Comparison of ENCODE assay signal across 28 cellular contexts in genomic region chr6:162195441-162195840, GRCh38.
"Had no signal": no experiment of that assay in that cellular context is flagged by ENCODE, and none has a peak within 500 bp of the region (broad histone marks: within the 10 kb centered on the region; RNA-seq: fewer than 3 reads in every experiment).

No MANE protein-coding gene starts in this region.

- DNase-seq: nephron progenitor cell; nucleus accumbens; pancreas; psoas muscle; right cardiac atrium; right lobe of liver; sigmoid colon; small intestine; stimulated activated CD4-positive, alpha-beta T cell treated with anti-CD3 and anti-CD28 coated beads, Interleukin-15, amount 100 ng/mL, for 24 hours; stimulated activated CD4-positive, alpha-beta T cell treated with anti-CD3 and anti-CD28 coated beads, Interleukin-2, amount 100 ng/mL, for 24 hours; stimulated activated CD4-positive, alpha-beta T cell treated with anti-CD3 and anti-CD28 coated beads, Interleukin-2, amount 100 ng/mL, for 48 hours; stimulated activated CD4-positive, alpha-beta T cell treated with anti-CD3 and anti-CD28 coated beads, Interleukin-4, amount 100 ng/mL, for 24 hours; stimulated activated naive B cell treated with anti-CD40 and anti-IgM and Interleukin-4, amounts not matched to agents 10 μg/mL and 1 μg/mL and 100 μg/mL, for 72 hours; stimulated activated naive CD4-positive, alpha-beta T cell treated with Interleukin-2 at 50 U/mL for 16 hours; stomach; thyroid gland; trophoblast cell; upper lobe of left lung had no signal

- H3K27ac Mint-ChIP-seq: natural killer cell treated with Interleukin-12 subunit alpha and Interleukin-12 subunit beta and Interleukin-15 and Interleukin-18, amount 100 ng/mL, for 72 hours; progenitor cell of endocrine pancreas; stimulated activated effector memory CD8-positive, alpha-beta T cell treated with anti-CD3 and anti-CD28 coated beads, Interleukin-12 subunit alpha, Interleukin-12 subunit beta, amount 100 ng/mL, for 72 hours; stimulated activated naive B cell treated with anti-CD40 and anti-IgM and Interleukin-4, amounts not matched to agents 10 μg/mL and 1 μg/mL and 100 μg/mL, for 72 hours; stimulated activated naive CD8-positive, alpha-beta T cell treated with anti-CD3 and anti-CD28 coated beads, Interleukin-15, Interleukin-2, amounts not matched to agents 100 ng/mL and 50 ng/mL, for 24 hours had no signal

- FAIRE-seq: pancreas, small intestine, urothelium cell line had no signal

- H3K9me3 ChIP-seq: neutrophil, pancreas, psoas muscle, right lobe of liver, sigmoid colon, stomach, thoracic aorta, thyroid gland, tibial nerve, upper lobe of left lung, vagina had no signal

- H3K4me1 Mint-ChIP-seq: neural crest cell; stimulated activated effector memory CD8-positive, alpha-beta T cell treated with anti-CD3 and anti-CD28 coated beads, Interleukin-12 subunit alpha, Interleukin-12 subunit beta, amount 100 ng/mL, for 72 hours; stimulated activated naive B cell treated with anti-CD40 and anti-IgM and Interleukin-4, amounts not matched to agents 10 μg/mL and 1 μg/mL and 100 μg/mL, for 72 hours had no signal

- H3K27me3 Mint-ChIP-seq: natural killer cell treated with Interleukin-12 subunit alpha and Interleukin-12 subunit beta and Interleukin-15 and Interleukin-18, amount 100 ng/mL, for 72 hours; progenitor cell of endocrine pancreas; stimulated activated naive B cell treated with anti-CD40 and anti-IgM and Interleukin-4, amounts not matched to agents 10 μg/mL and 1 μg/mL and 100 μg/mL, for 72 hours; stimulated activated naive CD8-positive, alpha-beta T cell treated with anti-CD3 and anti-CD28 coated beads, Interleukin-15, Interleukin-2, amounts not matched to agents 100 ng/mL and 50 ng/mL, for 24 hours had no signal

- H3K4me3 ChIP-seq: pancreas, psoas muscle, right lobe of liver, sigmoid colon, stomach, thoracic aorta, thyroid gland, tibial nerve, upper lobe of left lung, vagina had no signal

- ATAC-seq: natural killer cell treated with Interleukin-12 subunit alpha and Interleukin-12 subunit beta and Interleukin-15 and Interleukin-18, amount 100 ng/mL, for 72 hours; pancreas; psoas muscle; right cardiac atrium; right lobe of liver; stimulated activated effector memory CD8-positive, alpha-beta T cell treated with anti-CD3 and anti-CD28 coated beads, Interleukin-12 subunit alpha, Interleukin-12 subunit beta, amount 100 ng/mL, for 72 hours; stimulated activated naive B cell treated with anti-CD40 and anti-IgM and Interleukin-4, amounts not matched to agents 10 μg/mL and 1 μg/mL and 100 μg/mL, for 72 hours had no signal

- H3K36me3 ChIP-seq: neutrophil, pancreas, right lobe of liver, sigmoid colon, stomach, thoracic aorta, thyroid gland, tibial nerve, upper lobe of left lung, vagina had no signal

- H3K4me1 ChIP-seq: pancreas, right lobe of liver, stomach, tibial nerve, upper lobe of left lung, vagina had no signal

- H3K36me3 Mint-ChIP-seq: natural killer cell treated with Interleukin-12 subunit alpha and Interleukin-12 subunit beta and Interleukin-15 and Interleukin-18, amount 100 ng/mL, for 72 hours; stimulated activated effector memory CD8-positive, alpha-beta T cell treated with anti-CD3 and anti-CD28 coated beads, Interleukin-12 subunit alpha, Interleukin-12 subunit beta, amount 100 ng/mL, for 72 hours; stimulated activated naive B cell treated with anti-CD40 and anti-IgM and Interleukin-4, amounts not matched to agents 10 μg/mL and 1 μg/mL and 100 μg/mL, for 72 hours had no signal

- H3K27ac ChIP-seq: neutrophil, pancreas, psoas muscle, right lobe of liver, sigmoid colon, stomach, thoracic aorta, thyroid gland, tibial nerve, upper lobe of left lung, vagina had no signal

- H3K9me3 Mint-ChIP-seq: nephron progenitor cell; neural crest cell; stimulated activated effector memory CD8-positive, alpha-beta T cell treated with anti-CD3 and anti-CD28 coated beads, Interleukin-12 subunit alpha, Interleukin-12 subunit beta, amount 100 ng/mL, for 72 hours had no signal

- H3K4me3 Mint-ChIP-seq: natural killer cell treated with Interleukin-12 subunit alpha and Interleukin-12 subunit beta and Interleukin-15 and Interleukin-18, amount 100 ng/mL, for 72 hours; nephron progenitor cell; neural crest cell; stimulated activated effector memory CD8-positive, alpha-beta T cell treated with anti-CD3 and anti-CD28 coated beads, Interleukin-12 subunit alpha, Interleukin-12 subunit beta, amount 100 ng/mL, for 72 hours; stimulated activated naive B cell treated with anti-CD40 and anti-IgM and Interleukin-4, amounts not matched to agents 10 μg/mL and 1 μg/mL and 100 μg/mL, for 72 hours; stimulated activated naive CD8-positive, alpha-beta T cell treated with anti-CD3 and anti-CD28 coated beads, Interleukin-15, Interleukin-2, amounts not matched to agents 100 ng/mL and 50 ng/mL, for 24 hours had no signal

- H3K27me3 ChIP-seq: neutrophil, pancreas, right lobe of liver, sigmoid colon, stomach, thyroid gland, tibial nerve, upper lobe of left lung, vagina had no signal
